ENCODE assay signal across 22 cellular contexts in the genomic region with DNA sequence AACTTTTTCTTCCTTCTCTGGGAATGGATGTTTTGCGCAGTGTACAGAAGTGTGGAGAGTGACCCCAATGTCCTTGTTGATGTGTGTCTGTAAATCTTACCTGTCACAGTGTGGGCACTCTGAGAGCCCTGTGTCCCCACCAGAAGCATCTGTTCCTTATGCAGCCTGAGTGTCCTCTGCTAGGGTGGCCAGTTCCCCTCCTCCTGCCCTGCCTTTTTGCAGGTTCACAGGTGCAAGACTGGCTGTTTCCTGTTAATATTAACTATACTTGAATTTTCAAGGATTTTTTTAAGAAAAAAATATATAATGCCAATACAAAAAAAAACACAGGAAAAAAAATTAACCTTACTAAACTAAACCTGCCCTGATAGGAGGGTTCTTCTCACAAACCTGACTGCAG. TPM values are rescaled to one million over a fixed set of nuclear protein-coding genes. Genes with fewer than 3 reads are reported as not detected.
A peak's percentile ranks its signal among the peaks of the same experiment; 100 is the strongest.
DNase-seq lines count a peak whose midpoint lies in the region; ATAC-seq, FAIRE-seq and TF ChIP-seq lines count a peak whose summit lies in the region.
"Had no signal": no experiment of that assay in that cellular context is flagged by ENCODE, and none has a peak within 500 bp of the region (broad histone marks: within the 10 kb centered on the region; RNA-seq: fewer than 3 reads in every experiment).

No MANE protein-coding gene starts in this region.

- H3K4me2 ChIP-seq in OCI-LY3 (ENCODE audit: low read length), result peak overlapping the region; percentile 29

- H3K9me3 ChIP-seq in OCI-LY3 (ENCODE audit: insufficient read depth, low read length) (peaks cover 3% of the 10 kb centered on the region; the same call in 1 of the 2 replicates), kidney (ENCODE audit: control insufficient read depth in 1 of 2, low read length in 2 of 2) (no peaks in the 10 kb centered on the region)
- H3K9me3 ChIP-seq: HAP-1 had no signal

- peaks cover 3% of the 10 kb centered on the region for H3K36me3 Mint-ChIP-seq in activated CD4-positive, alpha-beta T cell treated with anti-CD3 and anti-CD28 coated beads for 36 hours (ENCODE audit: low read depth)
- H3K36me3 Mint-ChIP-seq in stimulated activated naive B cell treated with anti-CD40 and anti-IgM and Interleukin-4, amounts not matched to agents 10 μg/mL and 1 μg/mL and 100 μg/mL, for 72 hours, result peaks cover 4 to 7% of the 10 kb centered on the region in 2 donors
- H3K36me3 Mint-ChIP-seq: CD14-positive monocyte; CD8-positive, alpha-beta T cell had no signal

- CTCF ChIA-PET in activated CD4-positive, alpha-beta T cell treated with anti-CD3 and anti-CD28 coated beads for 36 hours (lab: Charles Lee), result interaction anchor here (1.1 kb wide), 1 partner anchor 17 kb away, joined by 3 read pairs; no protein-coding TSS in a partner anchor

- POLR2A ChIA-PET in activated CD4-positive, alpha-beta T cell treated with anti-CD3 and anti-CD28 coated beads for 36 hours (lab: Charles Lee), result interaction anchor here (0.7 to 1.9 kb wide), 2 partner anchors 13 to 52 kb away, joined by 8 to 10 read pairs; no protein-coding TSS in a partner anchor

- H3K9ac ChIP-seq in OCI-LY3 (ENCODE audit: low read length), result no peak overlapping the region
- H3K9ac ChIP-seq in kidney (ENCODE audit: low read length in 2 of 2), result no peak overlapping the region

- no peak overlapping the region for H2AFZ ChIP-seq in OCI-LY3 (ENCODE audit: low read depth, low read length)

- no peak overlapping the region for H3K4me3 ChIP-seq in OCI-LY3 (ENCODE audit: low read length)
- no peak overlapping the region for H3K4me3 ChIP-seq in kidney (ENCODE audit: low read length in 2 of 2)
- H3K4me3 ChIP-seq: HAP-1 had no signal

- H3K27me3 Mint-ChIP-seq in activated CD4-positive, alpha-beta T cell treated with anti-CD3 and anti-CD28 coated beads for 36 hours, result no peaks in the 10 kb centered on the region
- no peaks in the 10 kb centered on the region for H3K27me3 Mint-ChIP-seq in stimulated activated naive B cell treated with anti-CD40 and anti-IgM and Interleukin-4, amounts not matched to agents 10 μg/mL and 1 μg/mL and 100 μg/mL, for 72 hours

- peaks cover 13% of the 10 kb centered on the region for H3K27me3 ChIP-seq in OCI-LY3 (ENCODE audit: low read depth, low read length)

- no peak for DNase-seq in activated CD4-positive, alpha-beta T cell treated with anti-CD3 and anti-CD28 coated beads for 36 hours
- DNase-seq in activated CD4-positive, alpha-beta T cell treated with anti-CD3 and anti-CD28 coated beads for 1 hour, result no peak
- DNase-seq in kidney (peak; percentile 1), GDM1 (lab: John Stamatoyannopoulos, UW) (no peak)
- DNase-seq in stimulated activated naive B cell treated with anti-CD40 and anti-IgM and Interleukin-4, amounts not matched to agents 10 μg/mL and 1 μg/mL and 100 μg/mL, for 72 hours, result no peak
- DNase-seq: CD8-positive, alpha-beta T cell; COR-L47; DMS153; DMS79 treated with DMSO at 0.1 percent for 48 hours; EL had no signal

- H3K27ac ChIP-seq in OCI-LY3 (ENCODE audit: low read length), result no peak overlapping the region
- no peak overlapping the region for H3K27ac ChIP-seq in kidney (ENCODE audit: low read depth in 2 of 2, low read length in 2 of 2)
- H3K27ac ChIP-seq: 22Rv1 had no signal

- H3K4me3 Mint-ChIP-seq in activated CD4-positive, alpha-beta T cell treated with anti-CD3 and anti-CD28 coated beads for 36 hours, result no peak overlapping the region
- H3K4me3 Mint-ChIP-seq in stimulated activated naive B cell treated with anti-CD40 and anti-IgM and Interleukin-4, amounts not matched to agents 10 μg/mL and 1 μg/mL and 100 μg/mL, for 72 hours, result no peak overlapping the region
- H3K4me3 Mint-ChIP-seq: CD14-positive monocyte; CD8-positive, alpha-beta T cell had no signal

- H3K36me3 ChIP-seq in OCI-LY3 (replicated peaks; ENCODE audit: low read depth, low read length), result no peaks in the 10 kb centered on the region
- no peaks in the 10 kb centered on the region for H3K36me3 ChIP-seq in kidney (ENCODE audit: control insufficient read depth in 1 of 2, insufficient read depth in 2 of 2, low read length in 2 of 2)
- H3K36me3 ChIP-seq: HAP-1 had no signal

- no peak for FAIRE-seq in kidney (lab: Jason Lieb, UNC)
- FAIRE-seq: D721Med, G401.6, GM19239, H1 had no signal

- H3K27ac Mint-ChIP-seq in activated CD4-positive, alpha-beta T cell treated with anti-CD3 and anti-CD28 coated beads for 36 hours, result peak overlapping the region; percentile 11
- peak overlapping the region; percentile 20 for H3K27ac Mint-ChIP-seq in stimulated activated naive B cell treated with anti-CD40 and anti-IgM and Interleukin-4, amounts not matched to agents 10 μg/mL and 1 μg/mL and 100 μg/mL, for 72 hours
- H3K27ac Mint-ChIP-seq: CD8-positive, alpha-beta T cell had no signal

- H4K20me1 ChIP-seq in OCI-LY3 (ENCODE audit: insufficient read depth, low read length), result no peaks in the 10 kb centered on the region

- peaks cover 62% of the 10 kb centered on the region for H3K4me1 Mint-ChIP-seq in activated CD4-positive, alpha-beta T cell treated with anti-CD3 and anti-CD28 coated beads for 36 hours
- peaks cover 38 to 54% of the 10 kb centered on the region in 2 donors for H3K4me1 Mint-ChIP-seq in stimulated activated naive B cell treated with anti-CD40 and anti-IgM and Interleukin-4, amounts not matched to agents 10 μg/mL and 1 μg/mL and 100 μg/mL, for 72 hours

- TF ChIP-seq CTCF in OCI-LY3 (IDR thresholded peaks at IDR 0.05; ENCODE audit: low read depth, low read length) (no peak), kidney (IDR thresholded peaks at IDR 0.05; ENCODE audit: borderline replicate concordance, extremely low read depth, insufficient read depth) (no peak)

- H3K9me3 Mint-ChIP-seq in activated CD4-positive, alpha-beta T cell treated with anti-CD3 and anti-CD28 coated beads for 36 hours (ENCODE audit: low read depth), result peaks cover 3% of the 10 kb centered on the region
- H3K9me3 Mint-ChIP-seq in stimulated activated naive B cell treated with anti-CD40 and anti-IgM and Interleukin-4, amounts not matched to agents 10 μg/mL and 1 μg/mL and 100 μg/mL, for 72 hours, result peaks cover 3 to 4% of the 10 kb centered on the region in 2 donors
- H3K9me3 Mint-ChIP-seq: CD8-positive, alpha-beta T cell had no signal

- intact Hi-C loops in activated CD4-positive, alpha-beta T cell treated with anti-CD3 and anti-CD28 coated beads for 36 hours (cut with DNase I, micrococcal nuclease), result loop anchor here (2.0 to 5.0 kb wide), 2 partner anchors 15 to 556 kb away; no protein-coding TSS in a partner anchor
- intact Hi-C loops in kidney (cut with DNase I), result no loop called here

- H3K4me1 ChIP-seq in OCI-LY3 (ENCODE audit: low read length) (peaks cover 38% of the 10 kb centered on the region), kidney (ENCODE audit: control insufficient read depth in 1 of 2, insufficient read depth in 1 of 2, low read depth in 1 of 2, low read length in 2 of 2) (no peaks in the 10 kb centered on the region)
- H3K4me1 ChIP-seq: HAP-1 had no signal

- ATAC-seq in activated CD4-positive, alpha-beta T cell treated with anti-CD3 and anti-CD28 coated beads for 36 hours, result no peak
- ATAC-seq in stimulated activated naive B cell treated with anti-CD40 and anti-IgM and Interleukin-4, amounts not matched to agents 10 μg/mL and 1 μg/mL and 100 μg/mL, for 72 hours (replicated peaks), result no peak
- ATAC-seq in GM21825 (IDR thresholded peaks at IDR 0.05; ENCODE audit: unreplicated experiment), result no peak
- ATAC-seq: CD8-positive, alpha-beta T cell had no signal

- H3K79me2 ChIP-seq in OCI-LY3 (ENCODE audit: low read length), result no peaks in the 10 kb centered on the region

RNA-seq across cellular contexts. Expression of gene GRAMD1A, which starts 12.0 kb away (rescaled TPM):
- total RNA-seq in activated CD4-positive, alpha-beta T cell treated with anti-CD3 and anti-CD28 coated beads for 36 hours, result 100 to 1,000 TPM; 185 to 227 TPM
- total RNA-seq in kidney, result 87.3 TPM
- polyA plus RNA-seq in kidney (ENCODE audit: insufficient read depth, low read depth, low replicate concordance), result 29.8 TPM

RNA-seq across cellular contexts. Expression of gene ZNF792, which starts 24.1 kb away (rescaled TPM):
- 1 to 10 TPM; 5.6 to 5.7 TPM for total RNA-seq in activated CD4-positive, alpha-beta T cell treated with anti-CD3 and anti-CD28 coated beads for 36 hours
- total RNA-seq in kidney, result 9.1 TPM
- polyA plus RNA-seq in kidney (ENCODE audit: insufficient read depth, low read depth, low replicate concordance), result 2.0 TPM

RNA-seq across cellular contexts. Expression of gene SCN1B, which starts 42.2 kb away (rescaled TPM):
- total RNA-seq in activated CD4-positive, alpha-beta T cell treated with anti-CD3 and anti-CD28 coated beads for 36 hours, result 1 to 10 TPM; 1.3 to 1.6 TPM
- 24.1 TPM for total RNA-seq in kidney
- 9.6 TPM for polyA plus RNA-seq in kidney (ENCODE audit: insufficient read depth, low read depth, low replicate concordance)

RNA-seq across cellular contexts. Expression of gene HPN, which starts 53.4 kb away (rescaled TPM):
- under 1 TPM in 1 of 2 experiments, not detected in 1; 0.09 TPM for total RNA-seq in activated CD4-positive, alpha-beta T cell treated with anti-CD3 and anti-CD28 coated beads for 36 hours
- 134 TPM for total RNA-seq in kidney
- 331 TPM for polyA plus RNA-seq in kidney (ENCODE audit: insufficient read depth, low read depth, low replicate concordance)
- total RNA-seq: A673; CD8-positive, alpha-beta T cell; HT1080 had no signal
- polyA plus RNA-seq: BJ, CD14-positive monocyte had no signal
